In genomic region chr3:124032351-124032880, GRCh38 we compare ENCODE assay signal across 8 cellular contexts.
DNase-seq lines count a peak whose midpoint lies in the region; ATAC-seq lines count a peak whose summit lies in the region.

No MANE protein-coding gene starts in this region.

- peak; percentile 39 for DNase-seq in DMS53 treated with DMSO at 0.1 percent for 48 hours (lab: John Stamatoyannopoulos, UW; ENCODE audit: unreplicated experiment)
- peak; percentile 88 for DNase-seq in NCI-H146 treated with DMSO at 0.1 percent for 48 hours (lab: John Stamatoyannopoulos, UW; ENCODE audit: unreplicated experiment)
- DNase-seq in amygdala (lab: John Stamatoyannopoulos, UW) = peak in 29 of 56 donors; percentile 6 to 66 (median 36)
- peak; percentile 33 to 49 for DNase-seq in hippocampal formation (lab: John Stamatoyannopoulos, UW)
- DNase-seq in retina = peak; percentile 92
- DNase-seq in HK-2 (ENCODE audit: unreplicated experiment) = no peak

- ATAC-seq in GM18861 (IDR thresholded peaks at IDR 0.05; ENCODE audit: unreplicated experiment) (no peak), HG03521 (IDR thresholded peaks at IDR 0.05; ENCODE audit: unreplicated experiment) (no peak)
